In the genomic region with DNA sequence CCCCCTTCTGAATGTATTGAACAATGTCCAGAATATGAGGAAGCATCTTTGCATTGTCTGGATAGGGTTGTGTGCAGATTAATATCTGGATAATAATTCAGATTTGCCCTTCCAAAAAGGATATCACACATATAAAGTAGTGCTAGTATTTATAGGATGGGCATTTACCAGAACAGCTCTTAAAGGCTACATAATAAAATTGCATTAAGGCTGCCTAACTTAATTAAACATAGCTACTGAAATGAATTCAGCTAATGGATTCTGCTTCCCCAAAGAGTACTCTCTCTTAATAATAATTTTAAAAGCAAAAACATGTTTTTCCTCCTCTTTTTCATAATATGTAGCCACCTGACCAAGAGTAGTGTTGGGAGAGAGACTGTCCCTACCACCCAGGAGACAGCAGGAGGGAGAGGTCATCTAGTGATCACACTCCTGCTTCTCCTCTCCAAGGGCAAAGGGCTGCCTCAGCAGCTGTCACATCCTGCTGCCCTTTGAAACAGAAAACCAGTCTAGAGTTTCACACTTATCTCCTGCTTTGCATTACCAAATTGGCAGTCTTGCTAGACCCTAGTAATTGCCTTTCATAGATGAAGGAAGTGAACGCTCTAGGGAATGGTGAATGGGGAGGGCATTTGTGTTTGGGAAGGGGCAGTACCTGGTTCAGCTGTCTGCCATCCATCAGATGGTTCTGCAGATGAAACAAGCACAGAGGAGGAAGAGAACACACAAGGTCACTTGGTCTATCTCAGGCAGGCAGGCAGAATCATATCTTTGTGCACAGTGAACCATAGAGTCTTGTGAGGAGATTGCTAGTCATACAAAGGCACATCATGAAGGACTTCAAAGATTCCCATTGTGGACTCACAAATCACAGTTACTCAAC, we compare ENCODE assay signal across 12 cellular contexts. TPM values are rescaled to one million over a fixed set of nuclear protein-coding genes. Genes with fewer than 3 reads are reported as not detected.
DNase-seq lines count a peak whose midpoint lies in the region; ATAC-seq, FAIRE-seq and TF ChIP-seq lines count a peak whose summit lies in the region.
"Had no signal": no experiment of that assay in that cellular context is flagged by ENCODE, and none has a peak within 500 bp of the region (broad histone marks: within the 10 kb centered on the region; RNA-seq: fewer than 3 reads in every experiment).

No MANE protein-coding gene starts in this region.

- CTCF ChIA-PET in PC-9 (lab: Charles Lee) = no interaction called here

- H3K36me3 ChIP-seq in PC-9 (ENCODE audit: low read depth) = no peaks in the 10 kb centered on the region
- H3K36me3 ChIP-seq in mesodermal cell (ENCODE audit: control insufficient read depth, insufficient read depth, low read length) = peaks cover 48% of the 10 kb centered on the region
- H3K36me3 ChIP-seq in spleen = no peaks in the 10 kb centered on the region

- no TSS peak for BruUV-seq in PC-9 (replicated peaks; lab: Mats Ljungman, UMichigan)

- intact Hi-C loops in PC-9 (cut with micrococcal nuclease; ENCODE audit: unreplicated experiment) (loop anchor here (10.0 kb wide), 1 partner anchor 200 kb away; no protein-coding TSS in a partner anchor), spleen (cut with DNase I; ENCODE audit: low total_unique reads) (no loop called here)

- WGBS in mesodermal cell (ENCODE audit: insufficient coverage in 2 of 2), 2 experiments = 83 to 100% methylated on average over 1 of the region's 1 CpG
- 78 to 97% (median 82%) methylated on average over 1 of the region's 1 CpG for WGBS in spleen, 5 donors

- H3F3A ChIP-seq in PC-9 (ENCODE audit: insufficient read depth, low read depth) = peaks cover 21% of the 10 kb centered on the region; the same call in 1 of the 2 replicates

- no peak for TF ChIP-seq CTCF in PC-9 (conservative IDR thresholded peaks at IDR 0.05)
- TF ChIP-seq CTCF in spleen (IDR thresholded peaks at IDR 0.05 in 8 of 11, conservative IDR thresholded peaks at IDR 0.05 in 3 of 11) = no peak

- no peaks in the 10 kb centered on the region for H3K27me3 ChIP-seq in PC-9 (ENCODE audit: insufficient read depth, low read depth)
- no peaks in the 10 kb centered on the region for H3K27me3 ChIP-seq in spleen (replicated peaks in 1 of 7)

- peaks cover 35% of the 10 kb centered on the region for H3K4me1 ChIP-seq in PC-9 (replicated peaks; ENCODE audit: insufficient read depth)
- peaks cover 34% of the 10 kb centered on the region for H3K4me1 ChIP-seq in mesodermal cell (ENCODE audit: control insufficient read depth, insufficient read depth, low read length, poor library complexity, severe bottlenecking)
- H3K4me1 ChIP-seq in spleen = no peaks in the 10 kb centered on the region

- H4K20me1 ChIP-seq in PC-9 (ENCODE audit: insufficient read depth) = no peaks in the 10 kb centered on the region

- no peaks in the 10 kb centered on the region for H3K9me3 ChIP-seq in PC-9 (ENCODE audit: insufficient read depth, low read depth)
- no peaks in the 10 kb centered on the region for H3K9me3 ChIP-seq in mesodermal cell (ENCODE audit: control insufficient read depth, low read length)
- no peaks in the 10 kb centered on the region for H3K9me3 ChIP-seq in spleen

- no peak overlapping the region for H3K27ac ChIP-seq in PC-9
- peak overlapping the region; percentile 51 for H3K27ac ChIP-seq in mesodermal cell (ENCODE audit: low read depth, low read length, severe bottlenecking)
- H3K27ac ChIP-seq in spleen = no peak overlapping the region

- ATAC-seq in GM18498 (IDR thresholded peaks at IDR 0.05; ENCODE audit: unreplicated experiment) (peak; percentile 93), HG03432 (IDR thresholded peaks at IDR 0.05; ENCODE audit: unreplicated experiment) (no peak), GM18868 (IDR thresholded peaks at IDR 0.05; ENCODE audit: unreplicated experiment) (no peak)

- POLR2A ChIA-PET in PC-9 (lab: Charles Lee; ENCODE audit: unreplicated experiment) = interaction anchor here (0.6 kb wide), 1 partner anchor 50 kb away, joined by 4 read pairs; no protein-coding TSS in a partner anchor

- 0 out of 2 replicates have a peak overlapping the region, but pooled peaks have one; percentile 73 for H3K4me2 ChIP-seq in PC-9

- FAIRE-seq in HTR-8/SVneo (lab: Jason Lieb, UNC) = peak; percentile 13

- H3K9me2 ChIP-seq in PC-9 (ENCODE audit: insufficient read depth) = no peaks in the 10 kb centered on the region; the same call in 1 of the 2 replicates

- H3K79me2 ChIP-seq in PC-9 (ENCODE audit: low read depth) = no peaks in the 10 kb centered on the region

- TF ChIP-seq POLR2A in spleen (IDR thresholded peaks at IDR 0.05) = no peak

- H3K4me3 ChIP-seq in PC-9 (no peak overlapping the region), mesodermal cell (ENCODE audit: extremely low read depth, insufficient read depth, low read length, poor library complexity, severe bottlenecking) (no peak overlapping the region), spleen (no peak overlapping the region)

- DNase-seq in HTR-8/SVneo (ENCODE audit: insufficient read length, low spot score) (no peak), PC-9 (no peak), spleen (no peak)
- no peak for DNase-seq in effector CD8-positive, alpha-beta T cell (lab: John Stamatoyannopoulos, UW)
- DNase-seq: activated CD4-positive, alpha-beta T cell treated with anti-CD3 and anti-CD28 coated beads, Interleukin-2, amount 50 U/mL, for 48 hours; cortex of kidney; islet precursor cell had no signal

- no peak overlapping the region for H2AFZ ChIP-seq in PC-9

RNA-seq across cellular contexts. Expression of gene DDAH1, which starts 29.4 kb away (rescaled TPM):
- total RNA-seq in PC-9 (2021) = 29.6 and 31.9 TPM in 2 replicates
- 48.1 TPM for polyA plus RNA-seq in mesodermal cell (2013, experiment 1 of 2)
- polyA plus RNA-seq in mesodermal cell (2013, experiment 2 of 2) = 44.5 TPM
- 10 to 100 TPM in 6 of 7 donors, 1 to 10 TPM in 1; 8.2 to 19.8 (median 15.6) TPM for total RNA-seq in spleen
- polyA plus RNA-seq in spleen = 1 to 10 TPM; 1.8 to 3.9 (median 2.3) TPM
- total RNA-seq: T-helper 1 cell treated with Interleukin-12 subunit alpha and Interleukin-12 subunit beta and Interleukin-4 antibody, amounts not matched to agents 30 ng/mL and 1 ng/mL, for 36 hours had no signal
